22 cellular contexts compared by ENCODE assay signal in the genomic region with DNA sequence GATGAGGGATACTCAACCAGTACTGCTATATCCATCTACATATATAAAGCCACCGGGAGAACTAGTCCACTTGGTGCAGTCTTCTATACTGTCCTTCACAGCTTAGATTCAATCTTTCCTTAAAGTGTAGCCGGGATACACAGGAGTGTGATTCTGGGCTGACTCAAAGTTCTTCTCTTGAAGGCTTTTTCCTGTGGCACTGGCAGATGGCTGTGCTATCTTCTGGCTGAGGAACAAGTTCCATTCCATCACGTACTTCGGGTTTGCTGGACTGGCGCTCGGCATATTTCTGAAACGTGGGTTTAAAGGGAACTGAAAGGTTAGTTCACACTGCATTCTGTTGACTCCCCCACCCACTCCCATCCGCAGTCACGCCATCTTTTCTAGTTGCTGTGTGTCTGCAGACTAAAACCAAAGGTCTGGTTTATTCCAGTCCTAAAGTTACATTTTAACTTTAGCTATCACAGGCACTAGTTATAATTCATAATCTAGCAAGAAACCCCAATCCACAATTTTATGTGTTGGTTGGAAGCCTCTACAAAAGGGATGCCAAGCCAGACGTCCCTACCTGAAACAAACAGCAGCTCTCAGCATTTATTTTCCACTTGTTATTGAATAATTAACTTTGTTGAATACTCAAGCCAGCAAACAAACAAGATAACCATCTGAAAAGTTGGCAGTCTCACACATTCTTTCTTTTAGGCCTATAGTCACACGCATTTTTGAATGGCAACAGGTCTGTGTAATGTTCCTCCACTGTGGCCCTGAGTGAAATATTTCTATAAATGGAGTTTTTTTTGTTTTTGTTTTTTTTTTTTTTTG. TPM values are rescaled to one million over a fixed set of nuclear protein-coding genes. Genes with fewer than 3 reads are reported as not detected.
"Had no signal": no experiment of that assay in that cellular context is flagged by ENCODE, and none has a peak within 500 bp of the region (broad histone marks: within the 10 kb centered on the region; RNA-seq: fewer than 3 reads in every experiment).

No MANE protein-coding gene starts in this region.

- H3K27ac ChIP-seq: dorsolateral prefrontal cortex, gastroesophageal sphincter, parathyroid adenoma, transverse colon had no signal

- H3K4me3 ChIP-seq: dorsolateral prefrontal cortex, gastroesophageal sphincter, lung, transverse colon had no signal

- H2AFZ ChIP-seq: parathyroid adenoma had no signal

- H3K27me3 ChIP-seq: dorsolateral prefrontal cortex, gastroesophageal sphincter, transverse colon had no signal

- DNase-seq: activated CD4-positive, alpha-beta memory T cell treated with anti-CD3 and anti-CD28 coated beads for 36 hours; activated CD4-positive, alpha-beta T cell treated with anti-CD3 and anti-CD28 coated beads for 36 hours; activated CD8-positive, alpha-beta memory T cell treated with anti-CD3 and anti-CD28 coated beads, Interleukin-2, amount 10 ng/mL, durations not matched to agents 7 days and 5 days; activated naive CD4-positive, alpha-beta T cell treated with anti-CD3 and anti-CD28 coated beads for 36 hours; activated naive CD8-positive, alpha-beta T cell treated with anti-CD3 and anti-CD28 coated beads, Interleukin-2, amount 50 U/mL, for 24 hours; activated T-cell treated with anti-CD3 and anti-CD28 coated beads, Interleukin-2, amount 50 U/mL, for 1 hour; aorta; dorsolateral prefrontal cortex; erythroblast; islet precursor cell; naive B cell; stimulated activated CD4-positive, alpha-beta T cell treated with anti-CD3 and anti-CD28 coated beads, Interleukin-15, amount 100 ng/mL, for 24 hours; stimulated activated CD4-positive, alpha-beta T cell treated with anti-CD3 and anti-CD28 coated beads, Interleukin-4, amount 100 ng/mL, for 4 hours; stimulated activated CD8-positive, alpha-beta memory T cell treated with anti-CD3 and anti-CD28 coated beads, Interleukin-4, amount 100 ng/mL, for 48 hours; stimulated activated naive CD4-positive, alpha-beta T cell treated with Interleukin-2 at 50 U/mL for 16 hours; substantia nigra; T-cell; T-helper 9 cell; transverse colon had no signal

- H3K4me1 ChIP-seq: gastroesophageal sphincter, parathyroid adenoma, transverse colon had no signal

- H3K9me3 ChIP-seq: gastroesophageal sphincter, transverse colon had no signal

- ATAC-seq: activated CD4-positive, alpha-beta T cell treated with anti-CD3 and anti-CD28 coated beads for 36 hours; activated CD8-positive, alpha-beta memory T cell treated with anti-CD3 and anti-CD28 coated beads, Interleukin-2, amount 10 ng/mL, durations not matched to agents 7 days and 5 days; activated naive CD8-positive, alpha-beta T cell treated with anti-CD3 and anti-CD28 coated beads, Interleukin-2, amount 50 U/mL, for 24 hours; gastroesophageal sphincter; T-cell had no signal

- H3K9ac ChIP-seq: parathyroid adenoma had no signal

RNA-seq across cellular contexts. Expression of a gene that starts 7.5 kb away (rescaled TPM):
- polyA plus RNA-seq: aorta had no signal
